ENCODE assay signal across 18 cellular contexts in genomic region chr17:32502013-32502412, GRCh38. TPM values are rescaled to one million over a fixed set of nuclear protein-coding genes. Genes with fewer than 3 reads are reported as not detected.
A peak's percentile ranks its signal among the peaks of the same experiment; 100 is the strongest.
DNase-seq lines count a peak whose midpoint lies in the region; ATAC-seq lines count a peak whose summit lies in the region.
"Had no signal": no experiment of that assay in that cellular context is flagged by ENCODE, and none has a peak within 500 bp of the region (broad histone marks: within the 10 kb centered on the region; RNA-seq: fewer than 3 reads in every experiment).

No MANE protein-coding gene starts in this region.

- H3K27ac Mint-ChIP-seq in activated T-cell treated with anti-CD3 and anti-CD28 coated beads, Interleukin-2, amount 50 U/mL, for 72 hours: peak overlapping the region; percentile 88
- H3K27ac Mint-ChIP-seq in T-cell: peak overlapping the region; percentile 99 to 100
- H3K27ac Mint-ChIP-seq in effector memory CD8-positive, alpha-beta T cell: peak overlapping the region; percentile 71 to 80
- H3K27ac Mint-ChIP-seq in stimulated activated effector memory CD8-positive, alpha-beta T cell treated with anti-CD3 and anti-CD28 coated beads, Interleukin-12 subunit alpha, Interleukin-12 subunit beta, amount 100 ng/mL, for 72 hours: peak overlapping the region; percentile 87

- peaks cover 74% of the 10 kb centered on the region for H3K4me1 Mint-ChIP-seq in activated T-cell treated with anti-CD3 and anti-CD28 coated beads, Interleukin-2, amount 50 U/mL, for 72 hours (ENCODE audit: low read depth)
- H3K4me1 Mint-ChIP-seq in T-cell: peaks cover 53 to 76% (median 67%) of the 10 kb centered on the region in 3 donors
- peaks cover 41 to 53% of the 10 kb centered on the region in 2 donors for H3K4me1 Mint-ChIP-seq in effector memory CD8-positive, alpha-beta T cell (ENCODE audit: low read depth in 2 of 2)
- peaks cover 45% of the 10 kb centered on the region for H3K4me1 Mint-ChIP-seq in stimulated activated effector memory CD8-positive, alpha-beta T cell treated with anti-CD3 and anti-CD28 coated beads, Interleukin-12 subunit alpha, Interleukin-12 subunit beta, amount 100 ng/mL, for 72 hours

- H3K36me3 Mint-ChIP-seq in activated T-cell treated with anti-CD3 and anti-CD28 coated beads, Interleukin-2, amount 50 U/mL, for 72 hours (ENCODE audit: insufficient read depth in 2 of 2): peaks cover 0 to 3% of the 10 kb centered on the region in 2 donors
- no peaks in the 10 kb centered on the region for H3K36me3 Mint-ChIP-seq in T-cell
- peaks cover 7% of the 10 kb centered on the region for H3K36me3 Mint-ChIP-seq in effector memory CD8-positive, alpha-beta T cell (ENCODE audit: insufficient read depth)
- H3K36me3 Mint-ChIP-seq in stimulated activated effector memory CD8-positive, alpha-beta T cell treated with anti-CD3 and anti-CD28 coated beads, Interleukin-12 subunit alpha, Interleukin-12 subunit beta, amount 100 ng/mL, for 72 hours: no peaks in the 10 kb centered on the region

- no peaks in the 10 kb centered on the region for H3K27me3 Mint-ChIP-seq in activated T-cell treated with anti-CD3 and anti-CD28 coated beads, Interleukin-2, amount 50 U/mL, for 72 hours (ENCODE audit: low read depth)
- no peaks in the 10 kb centered on the region for H3K27me3 Mint-ChIP-seq in T-cell
- H3K27me3 Mint-ChIP-seq in effector memory CD8-positive, alpha-beta T cell: no peaks in the 10 kb centered on the region

- peak overlapping the region; percentile 42 to 62 for H3K4me3 Mint-ChIP-seq in activated T-cell treated with anti-CD3 and anti-CD28 coated beads, Interleukin-2, amount 50 U/mL, for 72 hours
- H3K4me3 Mint-ChIP-seq in T-cell: peak overlapping the region in 2 of 3 donors; percentile 0 to 76
- peak overlapping the region; percentile 24 to 69 for H3K4me3 Mint-ChIP-seq in effector memory CD8-positive, alpha-beta T cell
- H3K4me3 Mint-ChIP-seq in stimulated activated effector memory CD8-positive, alpha-beta T cell treated with anti-CD3 and anti-CD28 coated beads, Interleukin-12 subunit alpha, Interleukin-12 subunit beta, amount 100 ng/mL, for 72 hours: no peak overlapping the region

- no peak for ATAC-seq in activated T-cell treated with anti-CD3 and anti-CD28 coated beads, Interleukin-2, amount 50 U/mL, for 72 hours (replicated peaks in 1 of 2)
- ATAC-seq in T-cell (replicated peaks in 1 of 4): no peak
- ATAC-seq in effector memory CD8-positive, alpha-beta T cell (replicated peaks): no peak
- no peak for ATAC-seq in stimulated activated effector memory CD8-positive, alpha-beta T cell treated with anti-CD3 and anti-CD28 coated beads, Interleukin-12 subunit alpha, Interleukin-12 subunit beta, amount 100 ng/mL, for 72 hours
- ATAC-seq: esophagus mucosa, gastrocnemius medialis had no signal

- POLR2A ChIA-PET in T-cell (lab: Charles Lee): no interaction called here

- H3K9me3 Mint-ChIP-seq in activated T-cell treated with anti-CD3 and anti-CD28 coated beads, Interleukin-2, amount 50 U/mL, for 72 hours: no peaks in the 10 kb centered on the region
- no peaks in the 10 kb centered on the region for H3K9me3 Mint-ChIP-seq in T-cell
- no peaks in the 10 kb centered on the region for H3K9me3 Mint-ChIP-seq in effector memory CD8-positive, alpha-beta T cell
- no peaks in the 10 kb centered on the region for H3K9me3 Mint-ChIP-seq in stimulated activated effector memory CD8-positive, alpha-beta T cell treated with anti-CD3 and anti-CD28 coated beads, Interleukin-12 subunit alpha, Interleukin-12 subunit beta, amount 100 ng/mL, for 72 hours

- no peak for DNase-seq in activated T-cell treated with anti-CD3 and anti-CD28 coated beads, Interleukin-2, amount 50 U/mL, for 72 hours
- DNase-seq in activated T-cell treated with anti-CD3 and anti-CD28 coated beads, Interleukin-2, amount 50 U/mL, for 48 hours: no peak
- no peak for DNase-seq in T-cell
- no peak for DNase-seq in effector memory CD8-positive, alpha-beta T cell
- DNase-seq in stimulated activated effector memory CD8-positive, alpha-beta T cell treated with anti-CD3 and anti-CD28 coated beads, Interleukin-12 subunit alpha, Interleukin-12 subunit beta, amount 100 ng/mL, for 72 hours (ENCODE audit: low spot score in 2 of 2): no peak
- no peak for DNase-seq in NCI-H345 (lab: John Stamatoyannopoulos, UW)
- no peak for DNase-seq in NCI-H2107 treated with DMSO at 0.1 percent for 48 hours (lab: John Stamatoyannopoulos, UW; ENCODE audit: unreplicated experiment)
- no peak for DNase-seq in NCI-H2227 (lab: John Stamatoyannopoulos, UW; ENCODE audit: unreplicated experiment)
- DNase-seq: activated CD4-positive, CD25-positive, alpha-beta regulatory T cell; activated CD8-positive, alpha-beta memory T cell treated with anti-CD3 and anti-CD28 coated beads, Interleukin-2, amount 50 U/mL, for 4 hours; DMS79; dorsolateral prefrontal cortex; gastrocnemius medialis; mesendoderm; NCI-H1105 treated with DMSO at 0.1 percent for 48 hours; NCI-H2107; NCI-H526 had no signal

- CTCF ChIA-PET in T-cell (lab: Charles Lee): no interaction called here

RNA-seq across cellular contexts. Expression of gene CDK5R1, which starts 15.2 kb away (rescaled TPM):
- 10 to 100 TPM; 22.5 to 24.6 TPM for total RNA-seq in activated T-cell treated with anti-CD3 and anti-CD28 coated beads, Interleukin-2, amount 50 U/mL, for 72 hours
- total RNA-seq in T-cell: 10 to 100 TPM in 3 of 5 donors, 1 to 10 TPM in 2; 8.1 to 23.8 (median 14.7) TPM

RNA-seq across cellular contexts. Expression of gene PSMD11, which starts 57.7 kb away (rescaled TPM):
- 100 to 1,000 TPM; 131 to 134 TPM for total RNA-seq in activated T-cell treated with anti-CD3 and anti-CD28 coated beads, Interleukin-2, amount 50 U/mL, for 72 hours
- total RNA-seq in T-cell: 10 to 100 TPM; 56.3 to 72.8 (median 62.9) TPM
